Comparison of ENCODE assay signal across 26 cellular contexts in the genomic region with DNA sequence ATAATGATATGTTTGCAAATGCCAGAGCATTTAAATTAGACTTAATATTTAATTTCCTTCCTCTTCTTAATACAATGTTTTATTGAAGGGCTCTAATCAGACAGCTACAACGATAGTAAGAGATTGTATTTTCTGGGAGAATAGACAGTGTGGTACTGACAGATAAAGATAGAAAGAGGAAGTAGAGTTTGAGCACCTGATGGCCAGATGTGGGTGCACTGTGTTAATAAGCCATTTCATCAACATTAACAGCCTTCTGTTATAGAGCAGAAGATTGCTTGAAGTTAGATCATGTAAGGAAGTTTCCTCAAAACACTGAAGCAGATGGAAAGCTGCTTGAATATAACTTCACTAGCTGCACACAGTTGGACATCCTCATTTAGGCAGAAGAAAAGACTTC.
DNase-seq lines count a peak whose midpoint lies in the region; ATAC-seq and TF ChIP-seq lines count a peak whose summit lies in the region.
"Had no signal": no experiment of that assay in that cellular context is flagged by ENCODE, and none has a peak within 500 bp of the region (broad histone marks: within the 10 kb centered on the region; RNA-seq: fewer than 3 reads in every experiment).

No MANE protein-coding gene starts in this region.

- H3K36me3 Mint-ChIP-seq in activated CD4-positive, alpha-beta T cell treated with anti-CD3 and anti-CD28 coated beads, Interleukin-2, amount 10 ng/mL, durations not matched to agents 24 days and 14 days (ENCODE audit: low read depth): no peaks in the 10 kb centered on the region
- H3K36me3 Mint-ChIP-seq: IgD-negative memory B cell, memory B cell had no signal

- no peaks in the 10 kb centered on the region for H3F3A ChIP-seq in smooth muscle cell (ENCODE audit: low read depth)

- no peak overlapping the region for H3K4me3 Mint-ChIP-seq in activated CD4-positive, alpha-beta T cell treated with anti-CD3 and anti-CD28 coated beads, Interleukin-2, amount 10 ng/mL, durations not matched to agents 24 days and 14 days
- H3K4me3 Mint-ChIP-seq: activated CD4-positive, alpha-beta T cell treated with anti-CD3 and anti-CD28 coated beads, Interleukin-2, amount 10 ng/mL, durations not matched to agents 7 days and 5 days; activated naive CD8-positive, alpha-beta T cell treated with anti-CD3 and anti-CD28 coated beads, Interleukin-2, amount 50 U/mL, for 24 hours; activated T-cell treated with anti-CD3 and anti-CD28 coated beads, Interleukin-2, amount 50 U/mL, for 4 hours; HFFc6; IgD-negative memory B cell; memory B cell; T-helper 17 cell had no signal

- no peak overlapping the region for H2BK120ac ChIP-seq in mesendoderm (ENCODE audit: low read depth, low read length)

- no peaks in the 10 kb centered on the region for H3K79me1 ChIP-seq in mesendoderm (ENCODE audit: low read length)

- H3K27ac ChIP-seq in mesendoderm (ENCODE audit: low read depth, low read length): no peak overlapping the region
- H3K27ac ChIP-seq in smooth muscle cell (ENCODE audit: low read depth): no peak overlapping the region
- H3K27ac ChIP-seq: cardiac muscle cell, left lung, ovary, upper lobe of right lung had no signal

- no peaks in the 10 kb centered on the region for H3K9me3 ChIP-seq in smooth muscle cell (replicated peaks; ENCODE audit: low read depth)
- H3K9me3 ChIP-seq: left lung, ovary, upper lobe of right lung had no signal

- H3K4me1 ChIP-seq in mesendoderm (ENCODE audit: control insufficient read depth, low read depth, low read length) (no peaks in the 10 kb centered on the region), smooth muscle cell (ENCODE audit: low read depth) (no peaks in the 10 kb centered on the region)
- H3K4me1 ChIP-seq: left lung, upper lobe of right lung had no signal

- no peak overlapping the region for H3K27ac Mint-ChIP-seq in activated CD4-positive, alpha-beta T cell treated with anti-CD3 and anti-CD28 coated beads, Interleukin-2, amount 10 ng/mL, durations not matched to agents 24 days and 14 days
- H3K27ac Mint-ChIP-seq: activated CD4-positive, alpha-beta T cell treated with anti-CD3 and anti-CD28 coated beads, Interleukin-2, amount 10 ng/mL, durations not matched to agents 7 days and 5 days; activated naive CD8-positive, alpha-beta T cell treated with anti-CD3 and anti-CD28 coated beads, Interleukin-2, amount 50 U/mL, for 24 hours; HFFc6; IgD-negative memory B cell; memory B cell; T-helper 17 cell had no signal

- DNase-seq in GF-D8 (lab: John Stamatoyannopoulos, UW): peak; percentile 22
- peak; percentile 27 for DNase-seq in NB4 (ENCODE audit: low read depth)
- peak; percentile 77 for DNase-seq in RPMI8226
- peak; percentile 36 to 77 for DNase-seq in erythroblast (lab: John Stamatoyannopoulos, UW)
- no peak for DNase-seq in mesendoderm
- DNase-seq in activated CD4-positive, alpha-beta T cell treated with anti-CD3 and anti-CD28 coated beads, Interleukin-2, amount 10 ng/mL, durations not matched to agents 24 days and 14 days: no peak
- DNase-seq in smooth muscle cell (lab: John Stamatoyannopoulos, UW; ENCODE audit: unreplicated experiment): no peak
- DNase-seq: activated CD4-positive, alpha-beta T cell treated with anti-CD3 and anti-CD28 coated beads, Interleukin-2, amount 10 ng/mL, durations not matched to agents 7 days and 5 days; activated naive CD8-positive, alpha-beta T cell treated with anti-CD3 and anti-CD28 coated beads, Interleukin-2, amount 50 U/mL, for 24 hours; activated T-cell treated with anti-CD3 and anti-CD28 coated beads, Interleukin-2, amount 50 U/mL, for 4 hours; DMS79 treated with DMSO at 0.1 percent for 48 hours; effector CD4-positive, alpha-beta T cell; HFFc6; left lung; NCI-H1417 treated with DMSO at 0.1 percent for 48 hours; NCI-H2081; NCI-H2227 treated with DMSO at 0.1 percent for 48 hours; NCI-H526 treated with DMSO at 0.1 percent for 48 hours; ovary; stimulated activated naive CD4-positive, alpha-beta T cell treated with Interleukin-2 at 50 U/mL for 16 hours; T-helper 17 cell; upper lobe of right lung had no signal

- no peak overlapping the region for H2BK5ac ChIP-seq in mesendoderm (ENCODE audit: low read length)

- TF ChIP-seq CTCF in NB4 (IDR thresholded peaks at IDR 0.05; ENCODE audit: low read depth, low read length) (no peak), smooth muscle cell (IDR thresholded peaks at IDR 0.05; ENCODE audit: borderline replicate concordance, insufficient read depth, poor library complexity, severe bottlenecking) (no peak)

- H4K20me1 ChIP-seq in smooth muscle cell (ENCODE audit: low read depth): no peaks in the 10 kb centered on the region

- no peak overlapping the region for H2AK5ac ChIP-seq in mesendoderm (ENCODE audit: low read length)

- H2AFZ ChIP-seq in smooth muscle cell (ENCODE audit: low read depth): no peak overlapping the region

- no CpG with 5 or more reads among the region's 1 CpG for WGBS in mesendoderm (ENCODE audit: extremely low coverage, insufficient coverage, low lambda C conversion rate)
- WGBS in smooth muscle cell (ENCODE audit: low lambda C conversion rate): 68% methylated on average over 1 of the region's 1 CpG

- no peak overlapping the region for H3K23ac ChIP-seq in mesendoderm (ENCODE audit: low read length)

- intact Hi-C loops in activated CD4-positive, alpha-beta T cell treated with anti-CD3 and anti-CD28 coated beads, Interleukin-2, amount 10 ng/mL, durations not matched to agents 24 days and 14 days (cut with micrococcal nuclease): no loop called here

- no peak for ATAC-seq in HG03175 (IDR thresholded peaks at IDR 0.05; ENCODE audit: unreplicated experiment)
- ATAC-seq: activated naive CD8-positive, alpha-beta T cell treated with anti-CD3 and anti-CD28 coated beads, Interleukin-2, amount 50 U/mL, for 24 hours; activated T-cell treated with anti-CD3 and anti-CD28 coated beads, Interleukin-2, amount 50 U/mL, for 4 hours; left lung; T-helper 17 cell; upper lobe of right lung had no signal

- TF ChIP-seq POLR2A in NB4 (IDR thresholded peaks at IDR 0.05; ENCODE audit: extremely low read depth, insufficient read length) (no peak), erythroblast (IDR thresholded peaks at IDR 0.05; ENCODE audit: low read length) (no peak)

- H4K5ac ChIP-seq in mesendoderm (ENCODE audit: low read length): no peak overlapping the region

- H3K4me2 ChIP-seq in mesendoderm (ENCODE audit: low read length) (no peak overlapping the region), smooth muscle cell (no peak overlapping the region)

- no peak overlapping the region for H3K18ac ChIP-seq in mesendoderm (ENCODE audit: low read length)

- no peaks in the 10 kb centered on the region for H3K27me3 Mint-ChIP-seq in activated CD4-positive, alpha-beta T cell treated with anti-CD3 and anti-CD28 coated beads, Interleukin-2, amount 10 ng/mL, durations not matched to agents 24 days and 14 days
- H3K27me3 Mint-ChIP-seq: activated CD4-positive, alpha-beta T cell treated with anti-CD3 and anti-CD28 coated beads, Interleukin-2, amount 10 ng/mL, durations not matched to agents 7 days and 5 days; activated naive CD8-positive, alpha-beta T cell treated with anti-CD3 and anti-CD28 coated beads, Interleukin-2, amount 50 U/mL, for 24 hours; IgD-negative memory B cell; memory B cell; T-helper 17 cell had no signal

- H3K79me2 ChIP-seq in mesendoderm (ENCODE audit: control insufficient read depth, insufficient read depth, low read length) (no peaks in the 10 kb centered on the region), smooth muscle cell (ENCODE audit: low read depth) (no peaks in the 10 kb centered on the region)

- no peak overlapping the region for H3K4ac ChIP-seq in mesendoderm (ENCODE audit: low read depth, low read length)

- no peak overlapping the region for H3K56ac ChIP-seq in mesendoderm (ENCODE audit: low read length)

- no peak overlapping the region for H2BK15ac ChIP-seq in mesendoderm (replicated peaks; ENCODE audit: low read depth)

- no peaks in the 10 kb centered on the region for H3K9me3 Mint-ChIP-seq in activated CD4-positive, alpha-beta T cell treated with anti-CD3 and anti-CD28 coated beads, Interleukin-2, amount 10 ng/mL, durations not matched to agents 24 days and 14 days
- H3K9me3 Mint-ChIP-seq: activated CD4-positive, alpha-beta T cell treated with anti-CD3 and anti-CD28 coated beads, Interleukin-2, amount 10 ng/mL, durations not matched to agents 7 days and 5 days; activated naive CD8-positive, alpha-beta T cell treated with anti-CD3 and anti-CD28 coated beads, Interleukin-2, amount 50 U/mL, for 24 hours; HFFc6; memory B cell had no signal

- H3K36me3 ChIP-seq in mesendoderm (ENCODE audit: control insufficient read depth, insufficient read depth, low read length) (no peaks in the 10 kb centered on the region), smooth muscle cell (ENCODE audit: low read depth) (no peaks in the 10 kb centered on the region)
- H3K36me3 ChIP-seq: cardiac muscle cell, left lung, ovary, upper lobe of right lung had no signal

- no peaks in the 10 kb centered on the region for H3K27me3 ChIP-seq in mesendoderm (ENCODE audit: insufficient read depth, low read length, poor library complexity)
- H3K27me3 ChIP-seq in smooth muscle cell (ENCODE audit: low read depth): peaks cover 5% of the 10 kb centered on the region
- H3K27me3 ChIP-seq: cardiac muscle cell, left lung, upper lobe of right lung had no signal

- H3K4me3 ChIP-seq in NB4 (ENCODE audit: low read depth, low read length) (no peak overlapping the region), mesendoderm (ENCODE audit: low read length) (no peak overlapping the region), smooth muscle cell (no peak overlapping the region)
- H3K4me3 ChIP-seq: cardiac muscle cell, left lung, ovary, upper lobe of right lung had no signal

- H3K9ac ChIP-seq in mesendoderm (ENCODE audit: low read length) (no peak overlapping the region), smooth muscle cell (ENCODE audit: low read depth) (no peak overlapping the region)

- no peaks in the 10 kb centered on the region for H3K4me1 Mint-ChIP-seq in activated CD4-positive, alpha-beta T cell treated with anti-CD3 and anti-CD28 coated beads, Interleukin-2, amount 10 ng/mL, durations not matched to agents 24 days and 14 days
- H3K4me1 Mint-ChIP-seq: activated CD4-positive, alpha-beta T cell treated with anti-CD3 and anti-CD28 coated beads, Interleukin-2, amount 10 ng/mL, durations not matched to agents 7 days and 5 days; activated naive CD8-positive, alpha-beta T cell treated with anti-CD3 and anti-CD28 coated beads, Interleukin-2, amount 50 U/mL, for 24 hours; memory B cell; T-helper 17 cell had no signal

- no peak overlapping the region for H4K8ac ChIP-seq in mesendoderm (ENCODE audit: low read depth, low read length)

Comparison
In these comparisons a context has a peak if more than half of its experiments do, and no peak if none do; other contexts are left out.
1. DNase-seq: peak in GF-D8 (single experiment), NB4 (single experiment), RPMI8226 (single experiment) and erythroblast (2 of 2); none in mesendoderm (single experiment), activated CD4-positive, alpha-beta T cell treated with anti-CD3 and anti-CD28 coated beads, Interleukin-2, amount 10 ng/mL, durations not matched to agents 24 days and 14 days (single experiment) and smooth muscle cell (single experiment).